Comparison of ENCODE assay signal across 1 cellular context in genomic region chr20:38748097-38748862, GRCh38.
TF ChIP-seq lines count a peak whose summit lies in the region.

TSS of gene ACTR5 (plus strand) at chr20:38748460. CDS start at chr20:38748479, 19 bp downstream.

TF ChIP-seq in HepG2, 621 proteins besides CTCF, POLR2A, EP300 and RAD21 (continued from another document and continues in another):
- TF ChIP-seq, protein P1, sequence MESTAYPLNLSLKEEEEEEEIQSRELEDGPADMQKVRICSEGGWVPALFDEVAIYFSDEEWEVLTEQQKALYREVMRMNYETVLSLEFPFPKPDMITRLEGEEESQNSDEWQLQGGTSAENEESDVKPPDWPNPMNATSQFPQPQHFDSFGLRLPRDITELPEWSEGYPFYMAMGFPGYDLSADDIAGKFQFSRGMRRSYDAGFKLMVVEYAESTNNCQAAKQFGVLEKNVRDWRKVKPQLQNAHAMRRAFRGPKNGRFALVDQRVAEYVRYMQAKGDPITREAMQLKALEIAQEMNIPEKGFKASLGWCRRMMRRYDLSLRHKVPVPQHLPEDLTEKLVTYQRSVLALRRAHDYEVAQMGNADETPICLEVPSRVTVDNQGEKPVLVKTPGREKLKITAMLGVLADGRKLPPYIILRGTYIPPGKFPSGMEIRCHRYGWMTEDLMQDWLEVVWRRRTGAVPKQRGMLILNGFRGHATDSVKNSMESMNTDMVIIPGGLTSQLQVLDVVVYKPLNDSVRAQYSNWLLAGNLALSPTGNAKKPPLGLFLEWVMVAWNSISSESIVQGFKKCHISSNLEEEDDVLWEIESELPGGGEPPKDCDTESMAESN (CRISPR knock-in tag; conservative IDR thresholded peaks at IDR 0.05), result peak; percentile 99
- TF ChIP-seq ZNF652 (CRISPR knock-in tag; IDR thresholded peaks at IDR 0.05; ENCODE audit: borderline replicate concordance, low read depth) (0 out of 2 replicates have a peak, but pooled peaks have one; percentile 12), ZNF331 (CRISPR knock-in tag; IDR thresholded peaks at IDR 0.05) (peak; percentile 57; the same call in 1 of the 2 replicates), ATF7 (IDR thresholded peaks at IDR 0.05) (no peak), ATF7 (CRISPR knock-in tag; IDR thresholded peaks at IDR 0.05) (peak; percentile 88), FLYWCH1 (CRISPR knock-in tag; IDR thresholded peaks at IDR 0.05) (no peak), ZSCAN12 (CRISPR knock-in tag; IDR thresholded peaks at IDR 0.05) (peak; percentile 94; the same call in 1 of the 2 replicates), SMAD9 (CRISPR knock-in tag; IDR thresholded peaks at IDR 0.05) (peak; percentile 94), PAWR (CRISPR knock-in tag; IDR thresholded peaks at IDR 0.05; ENCODE audit: borderline replicate concordance) (peak; percentile 86; the same call in 1 of the 2 replicates), CBX1 (IDR thresholded peaks at IDR 0.05; ENCODE audit: low read depth) (peak; percentile 82), PRPF4 (IDR thresholded peaks at IDR 0.05; ENCODE audit: low read depth, low read length, poor library complexity, severe bottlenecking) (no peak), ZNF124 (CRISPR knock-in tag; IDR thresholded peaks at IDR 0.05) (0 out of 2 replicates have a peak, but pooled peaks have one; percentile 70), ZNF567 (CRISPR knock-in tag; IDR thresholded peaks at IDR 0.05; ENCODE audit: borderline replicate concordance) (peak; percentile 100), NCOR1 (IDR thresholded peaks at IDR 0.05; ENCODE audit: borderline replicate concordance, low read length) (peak; percentile 48; the same call in 1 of the 2 replicates), ZNF292 (CRISPR knock-in tag; IDR thresholded peaks at IDR 0.05; ENCODE audit: borderline replicate concordance, low read depth) (no peak), ZNF83 (CRISPR knock-in tag; IDR thresholded peaks at IDR 0.05; ENCODE audit: borderline replicate concordance) (peak; percentile 96), ZBTB7B (CRISPR knock-in tag; IDR thresholded peaks at IDR 0.05) (peak; percentile 50; the same call in 1 of the 2 replicates), ZFP1 (CRISPR knock-in tag; IDR thresholded peaks at IDR 0.05) (peak; percentile 73; the same call in 1 of the 2 replicates), ZNF232 (CRISPR knock-in tag; IDR thresholded peaks at IDR 0.05; ENCODE audit: borderline replicate concordance) (peak; percentile 90), GABPB1 (CRISPR knock-in tag; IDR thresholded peaks at IDR 0.05) (peak; percentile 88), ZNF737 (CRISPR knock-in tag; IDR thresholded peaks at IDR 0.05; ENCODE audit: borderline replicate concordance) (no peak), IKZF4 (CRISPR knock-in tag; IDR thresholded peaks at IDR 0.05; ENCODE audit: borderline replicate concordance, low read depth, not compliant biosample characterization) (peak; percentile 96), ZNF33A (CRISPR knock-in tag; IDR thresholded peaks at IDR 0.05; ENCODE audit: borderline replicate concordance) (no peak), PHF8 (CRISPR knock-in tag; IDR thresholded peaks at IDR 0.05) (peak; percentile 99), JDP2 (CRISPR knock-in tag; IDR thresholded peaks at IDR 0.05; ENCODE audit: borderline replicate concordance) (no peak), FOXP1 (IDR thresholded peaks at IDR 0.05) (no peak), FOXP1 (CRISPR knock-in tag; IDR thresholded peaks at IDR 0.05) (peak; percentile 35; the same call in 1 of the 2 replicates), ZFYVE20 (CRISPR knock-in tag; IDR thresholded peaks at IDR 0.05; ENCODE audit: borderline replicate concordance, low read depth) (peak; percentile 83), SRSF9 (IDR thresholded peaks at IDR 0.05; ENCODE audit: borderline replicate concordance, insufficient read depth, low read depth, low read length, poor library complexity, severe bottlenecking) (no peak), MTA1 (CRISPR knock-in tag; IDR thresholded peaks at IDR 0.05; ENCODE audit: borderline replicate concordance) (peak; percentile 95; the same call in 1 of the 2 replicates), ZNF326 (CRISPR knock-in tag; IDR thresholded peaks at IDR 0.05; ENCODE audit: borderline replicate concordance) (no peak), ZNF407 (CRISPR knock-in tag; IDR thresholded peaks at IDR 0.05; ENCODE audit: not compliant biosample characterization) (peak; percentile 97), RBM39 (IDR thresholded peaks at IDR 0.05; ENCODE audit: low read depth, low read length, poor library complexity, severe bottlenecking) (peak; percentile 88), U2AF1 (optimal IDR thresholded peaks at IDR 0.05; ENCODE audit: low read depth, low read length) (peak; percentile 51), RFX5 (IDR thresholded peaks at IDR 0.05; ENCODE audit: low read depth, low read length) (0 out of 2 replicates have a peak, but pooled peaks have one; percentile 26), ZNF570 (CRISPR knock-in tag; IDR thresholded peaks at IDR 0.05; ENCODE audit: borderline replicate concordance) (no peak), NR2F2 (IDR thresholded peaks at IDR 0.05; ENCODE audit: borderline replicate concordance, low read depth) (peak; percentile 12; the same call in 1 of the 2 replicates), HOXA7 (CRISPR knock-in tag; IDR thresholded peaks at IDR 0.05) (no peak), ZNF710 (CRISPR knock-in tag; IDR thresholded peaks at IDR 0.05; ENCODE audit: borderline replicate concordance) (peak; percentile 94), CHCHD3 (CRISPR knock-in tag; IDR thresholded peaks at IDR 0.05) (peak; percentile 100), ZNF10 (CRISPR knock-in tag; IDR thresholded peaks at IDR 0.05; ENCODE audit: borderline replicate concordance, low read depth) (peak; percentile 94; the same call in 1 of the 2 replicates), ZNF264 (CRISPR knock-in tag; IDR thresholded peaks at IDR 0.05) (no peak; the same call in 1 of the 2 replicates), ZNF878 (CRISPR knock-in tag; IDR thresholded peaks at IDR 0.05) (no peak), BORCS8-MEF2B (CRISPR knock-in tag; IDR thresholded peaks at IDR 0.05) (peak; percentile 96), E2F5 (CRISPR knock-in tag; conservative IDR thresholded peaks at IDR 0.05) (peak; percentile 88), ZNF672 (CRISPR knock-in tag; IDR thresholded peaks at IDR 0.05) (no peak), ZNF30 (CRISPR knock-in tag; IDR thresholded peaks at IDR 0.05) (no peak), ZNF484 (CRISPR knock-in tag; IDR thresholded peaks at IDR 0.05; ENCODE audit: borderline replicate concordance, low read depth) (peak; percentile 85), PHF20 (CRISPR knock-in tag; IDR thresholded peaks at IDR 0.05) (peak; percentile 86)
- TF ChIP-seq, protein P2, sequence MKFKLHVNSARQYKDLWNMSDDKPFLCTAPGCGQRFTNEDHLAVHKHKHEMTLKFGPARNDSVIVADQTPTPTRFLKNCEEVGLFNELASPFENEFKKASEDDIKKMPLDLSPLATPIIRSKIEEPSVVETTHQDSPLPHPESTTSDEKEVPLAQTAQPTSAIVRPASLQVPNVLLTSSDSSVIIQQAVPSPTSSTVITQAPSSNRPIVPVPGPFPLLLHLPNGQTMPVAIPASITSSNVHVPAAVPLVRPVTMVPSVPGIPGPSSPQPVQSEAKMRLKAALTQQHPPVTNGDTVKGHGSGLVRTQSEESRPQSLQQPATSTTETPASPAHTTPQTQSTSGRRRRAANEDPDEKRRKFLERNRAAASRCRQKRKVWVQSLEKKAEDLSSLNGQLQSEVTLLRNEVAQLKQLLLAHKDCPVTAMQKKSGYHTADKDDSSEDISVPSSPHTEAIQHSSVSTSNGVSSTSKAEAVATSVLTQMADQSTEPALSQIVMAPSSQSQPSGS (CRISPR knock-in tag; IDR thresholded peaks at IDR 0.05), result peak; percentile 73; the same call in 1 of the 2 replicates
- TF ChIP-seq, protein P3, sequence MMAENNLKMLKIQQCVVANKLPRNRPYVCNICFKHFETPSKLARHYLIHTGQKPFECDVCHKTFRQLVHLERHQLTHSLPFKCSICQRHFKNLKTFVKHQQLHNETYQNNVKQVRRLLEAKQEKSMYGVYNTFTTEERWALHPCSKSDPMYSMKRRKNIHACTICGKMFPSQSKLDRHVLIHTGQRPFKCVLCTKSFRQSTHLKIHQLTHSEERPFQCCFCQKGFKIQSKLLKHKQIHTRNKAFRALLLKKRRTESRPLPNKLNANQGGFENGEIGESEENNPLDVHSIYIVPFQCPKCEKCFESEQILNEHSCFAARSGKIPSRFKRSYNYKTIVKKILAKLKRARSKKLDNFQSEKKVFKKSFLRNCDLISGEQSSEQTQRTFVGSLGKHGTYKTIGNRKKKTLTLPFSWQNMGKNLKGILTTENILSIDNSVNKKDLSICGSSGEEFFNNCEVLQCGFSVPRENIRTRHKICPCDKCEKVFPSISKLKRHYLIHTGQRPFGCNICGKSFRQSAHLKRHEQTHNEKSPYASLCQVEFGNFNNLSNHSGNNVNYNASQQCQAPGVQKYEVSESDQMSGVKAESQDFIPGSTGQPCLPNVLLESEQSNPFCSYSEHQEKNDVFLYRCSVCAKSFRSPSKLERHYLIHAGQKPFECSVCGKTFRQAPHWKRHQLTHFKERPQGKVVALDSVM (CRISPR knock-in tag; IDR thresholded peaks at IDR 0.05), result no peak
- TF ChIP-seq, protein P4, sequence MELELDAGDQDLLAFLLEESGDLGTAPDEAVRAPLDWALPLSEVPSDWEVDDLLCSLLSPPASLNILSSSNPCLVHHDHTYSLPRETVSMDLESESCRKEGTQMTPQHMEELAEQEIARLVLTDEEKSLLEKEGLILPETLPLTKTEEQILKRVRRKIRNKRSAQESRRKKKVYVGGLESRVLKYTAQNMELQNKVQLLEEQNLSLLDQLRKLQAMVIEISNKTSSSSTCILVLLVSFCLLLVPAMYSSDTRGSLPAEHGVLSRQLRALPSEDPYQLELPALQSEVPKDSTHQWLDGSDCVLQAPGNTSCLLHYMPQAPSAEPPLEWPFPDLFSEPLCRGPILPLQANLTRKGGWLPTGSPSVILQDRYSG (CRISPR knock-in tag; IDR thresholded peaks at IDR 0.05), result no peak; the same call in 1 of the 2 replicates
